In genomic region chr14:86790408-86791364, GRCh38 we compare ENCODE assay signal across 1 cellular context.
TF ChIP-seq lines count a peak whose summit lies in the region.

No MANE protein-coding gene starts in this region.

TF ChIP-seq in H1, 55 proteins besides CTCF, POLR2A, EP300 and RAD21 (continued from another document):
- no peak for TF ChIP-seq ATF2 (IDR thresholded peaks at IDR 0.05; ENCODE audit: low read length)
- TF ChIP-seq NRF1 (IDR thresholded peaks at IDR 0.05; ENCODE audit: low read depth, low read length) = no peak
- TF ChIP-seq CHD1 (IDR thresholded peaks at IDR 0.05; ENCODE audit: low read depth, low read length) = no peak
- TF ChIP-seq E2F6 (IDR thresholded peaks at IDR 0.05) = no peak
- no peak for TF ChIP-seq PHF8 (conservative IDR thresholded peaks at IDR 0.05; ENCODE audit: low read depth, low read length)
- TF ChIP-seq RFX5 (IDR thresholded peaks at IDR 0.05; ENCODE audit: borderline replicate concordance, low read depth, low read length) = no peak
- no peak for TF ChIP-seq TCF12 (IDR thresholded peaks at IDR 0.05; ENCODE audit: low read depth, low read length)
- no peak for TF ChIP-seq ASH2L (IDR thresholded peaks at IDR 0.05; ENCODE audit: low read length)
- no peak for TF ChIP-seq CBX8 (IDR thresholded peaks at IDR 0.05; ENCODE audit: borderline replicate concordance, low read depth, low read length)
- TF ChIP-seq RXRA (IDR thresholded peaks at IDR 0.05; ENCODE audit: insufficient read depth, low read depth, low read length) = no peak
- TF ChIP-seq POU5F1 (IDR thresholded peaks at IDR 0.05; ENCODE audit: low read depth, low read length) = no peak
- TF ChIP-seq NANOG (IDR thresholded peaks at IDR 0.05; ENCODE audit: insufficient read depth, low read depth, low read length, poor library complexity, severe bottlenecking) = no peak
- no peak for TF ChIP-seq SP2 (IDR thresholded peaks at IDR 0.05; ENCODE audit: low read length)
